8 cellular contexts compared by ENCODE assay signal in genomic region chr5:442335-443238, GRCh38. TPM values are rescaled to one million over a fixed set of nuclear protein-coding genes. Genes with fewer than 3 reads are reported as not detected.
A peak's percentile ranks its signal among the peaks of the same experiment; 100 is the strongest.
DNase-seq lines count a peak whose midpoint lies in the region; ATAC-seq and TF ChIP-seq lines count a peak whose summit lies in the region.

Gene EXOC3 (plus strand): TSS chr5:443176. CDS start chr5:446206, 3,030 bp downstream.

- TF ChIP-seq CTCF in nephron progenitor cell (IDR thresholded peaks at IDR 0.05) = no peak

- H3K9me3 Mint-ChIP-seq in activated T-helper 2 cell treated with anti-CD3 and anti-CD28 coated beads, Interferon-gamma antibody, Interleukin-2, Interleukin-4, amounts not matched to agents 10 μg/mL and 5 μg/mL and 100 μg/mL, durations not matched to agents 14 hours and 24 hours and 36 hours = no peaks in the 10 kb centered on the region
- no peaks in the 10 kb centered on the region for H3K9me3 Mint-ChIP-seq in nephron progenitor cell
- H3K9me3 Mint-ChIP-seq in stimulated activated naive CD8-positive, alpha-beta T cell treated with anti-CD3 and anti-CD28 coated beads, Interleukin-15, Interleukin-2, amounts not matched to agents 100 ng/mL and 50 ng/mL, for 24 hours = no peaks in the 10 kb centered on the region

- H3K27me3 Mint-ChIP-seq in activated T-helper 2 cell treated with anti-CD3 and anti-CD28 coated beads, Interferon-gamma antibody, Interleukin-2, Interleukin-4, amounts not matched to agents 10 μg/mL and 5 μg/mL and 100 μg/mL, durations not matched to agents 14 hours and 24 hours and 36 hours (ENCODE audit: low read depth) = no peaks in the 10 kb centered on the region
- no peaks in the 10 kb centered on the region for H3K27me3 Mint-ChIP-seq in nephron progenitor cell (ENCODE audit: low read depth, poor library complexity)
- H3K27me3 Mint-ChIP-seq in stimulated activated naive CD8-positive, alpha-beta T cell treated with anti-CD3 and anti-CD28 coated beads, Interleukin-15, Interleukin-2, amounts not matched to agents 100 ng/mL and 50 ng/mL, for 24 hours = no peaks in the 10 kb centered on the region

- peaks cover 34% of the 10 kb centered on the region for H3K4me1 Mint-ChIP-seq in activated T-helper 2 cell treated with anti-CD3 and anti-CD28 coated beads, Interferon-gamma antibody, Interleukin-2, Interleukin-4, amounts not matched to agents 10 μg/mL and 5 μg/mL and 100 μg/mL, durations not matched to agents 14 hours and 24 hours and 36 hours (ENCODE audit: low read depth)
- peaks cover 50% of the 10 kb centered on the region for H3K4me1 Mint-ChIP-seq in nephron progenitor cell
- H3K4me1 Mint-ChIP-seq in stimulated activated naive CD8-positive, alpha-beta T cell treated with anti-CD3 and anti-CD28 coated beads, Interleukin-15, Interleukin-2, amounts not matched to agents 100 ng/mL and 50 ng/mL, for 24 hours (ENCODE audit: low read depth) = peaks cover 38% of the 10 kb centered on the region

- H3K4me3 Mint-ChIP-seq in activated T-helper 2 cell treated with anti-CD3 and anti-CD28 coated beads, Interferon-gamma antibody, Interleukin-2, Interleukin-4, amounts not matched to agents 10 μg/mL and 5 μg/mL and 100 μg/mL, durations not matched to agents 14 hours and 24 hours and 36 hours (ENCODE audit: low read depth) = peak within 1 kb of the TSS; percentile 97
- peak within 1 kb of the TSS; percentile 97 for H3K4me3 Mint-ChIP-seq in nephron progenitor cell
- peak within 1 kb of the TSS; percentile 96 for H3K4me3 Mint-ChIP-seq in stimulated activated naive CD8-positive, alpha-beta T cell treated with anti-CD3 and anti-CD28 coated beads, Interleukin-15, Interleukin-2, amounts not matched to agents 100 ng/mL and 50 ng/mL, for 24 hours

- intact Hi-C loops in activated T-helper 2 cell treated with anti-CD3 and anti-CD28 coated beads, Interferon-gamma antibody, Interleukin-2, Interleukin-4, amounts not matched to agents 10 μg/mL and 5 μg/mL and 100 μg/mL, durations not matched to agents 14 hours and 24 hours and 36 hours (cut with micrococcal nuclease) = no loop called here

- peaks cover 23% of the 10 kb centered on the region for H3K36me3 Mint-ChIP-seq in activated T-helper 2 cell treated with anti-CD3 and anti-CD28 coated beads, Interferon-gamma antibody, Interleukin-2, Interleukin-4, amounts not matched to agents 10 μg/mL and 5 μg/mL and 100 μg/mL, durations not matched to agents 14 hours and 24 hours and 36 hours (ENCODE audit: low read depth)
- peaks cover 12% of the 10 kb centered on the region for H3K36me3 Mint-ChIP-seq in nephron progenitor cell (ENCODE audit: low read depth)
- H3K36me3 Mint-ChIP-seq in stimulated activated naive CD8-positive, alpha-beta T cell treated with anti-CD3 and anti-CD28 coated beads, Interleukin-15, Interleukin-2, amounts not matched to agents 100 ng/mL and 50 ng/mL, for 24 hours (ENCODE audit: low read depth) = peaks cover 21% of the 10 kb centered on the region

- peak; percentile 94 for DNase-seq in DMS53 (lab: John Stamatoyannopoulos, UW)
- DNase-seq in HuH-7.5 (ENCODE audit: low spot score) = peak; percentile 89
- DNase-seq in RPMI8226 = peak; percentile 92
- peak; percentile 74 for DNase-seq in activated T-helper 2 cell treated with anti-CD3 and anti-CD28 coated beads, Interferon-gamma antibody, Interleukin-2, Interleukin-4, amounts not matched to agents 10 μg/mL and 5 μg/mL and 100 μg/mL, durations not matched to agents 14 hours and 24 hours and 36 hours (ENCODE audit: low spot score)
- DNase-seq in fibroblast of peridontal ligament (ENCODE audit: extremely low read depth) = peak; percentile 57
- peak; percentile 84 for DNase-seq in nephron progenitor cell

- H3K27ac Mint-ChIP-seq in activated T-helper 2 cell treated with anti-CD3 and anti-CD28 coated beads, Interferon-gamma antibody, Interleukin-2, Interleukin-4, amounts not matched to agents 10 μg/mL and 5 μg/mL and 100 μg/mL, durations not matched to agents 14 hours and 24 hours and 36 hours = peak within 1 kb of the TSS; percentile 96
- no peak within 1 kb of the TSS for H3K27ac Mint-ChIP-seq in nephron progenitor cell
- peak within 1 kb of the TSS; percentile 97 for H3K27ac Mint-ChIP-seq in stimulated activated naive CD8-positive, alpha-beta T cell treated with anti-CD3 and anti-CD28 coated beads, Interleukin-15, Interleukin-2, amounts not matched to agents 100 ng/mL and 50 ng/mL, for 24 hours

- peak; percentile 77 for ATAC-seq in GM21526 (IDR thresholded peaks at IDR 0.05; ENCODE audit: low FRiP score, unreplicated experiment)

RNA-seq across cellular contexts. Expression of gene EXOC3, which starts in this region (rescaled TPM):
- total RNA-seq in activated T-helper 2 cell treated with anti-CD3 and anti-CD28 coated beads, Interferon-gamma antibody, Interleukin-2, Interleukin-4, amounts not matched to agents 10 μg/mL and 5 μg/mL and 100 μg/mL, durations not matched to agents 14 hours and 24 hours and 36 hours = 62.3 and 66.4 TPM in 2 replicates

Comparison
In these comparisons a context has a peak if more than half of its experiments do, and no peak if none do; other contexts are left out.
1. Peak in every context shown above with its lines: DNase-seq and ATAC-seq.